In the genomic region with DNA sequence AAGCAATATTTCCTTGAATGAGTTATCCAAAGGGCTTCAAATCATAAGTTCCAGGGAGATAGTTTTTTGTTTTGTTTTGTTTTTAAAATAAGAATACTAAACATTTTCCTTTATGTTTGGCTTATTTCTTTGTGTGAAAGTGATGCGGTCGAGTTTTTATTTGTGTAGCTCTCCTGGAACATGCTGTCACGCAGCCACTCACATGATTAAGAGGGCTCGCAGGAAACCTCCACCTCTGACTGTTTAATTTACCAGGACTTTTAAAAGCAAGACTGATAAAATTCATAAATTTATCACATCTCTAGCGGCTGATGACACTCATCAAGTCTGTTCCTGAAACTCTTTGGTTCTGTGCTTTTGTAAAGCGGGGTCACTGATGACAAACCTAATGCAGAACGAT, we compare ENCODE assay signal across 33 cellular contexts. TPM values are rescaled to one million over a fixed set of nuclear protein-coding genes. Genes with fewer than 3 reads are reported as not detected.
"Had no signal": no experiment of that assay in that cellular context is flagged by ENCODE, and none has a peak within 500 bp of the region (broad histone marks: within the 10 kb centered on the region; RNA-seq: fewer than 3 reads in every experiment).

No MANE protein-coding gene starts in this region.

- H3K4me1 ChIP-seq: foreskin keratinocyte, gastrocnemius medialis had no signal

- H3K27me3 ChIP-seq: brain microvascular endothelial cell, esophagus muscularis mucosa, foreskin keratinocyte, gastrocnemius medialis had no signal

- H3K36me3 ChIP-seq: brain microvascular endothelial cell, esophagus muscularis mucosa, gastrocnemius medialis, WERI-Rb-1 had no signal

- H3K27ac ChIP-seq: brain microvascular endothelial cell, esophagus muscularis mucosa, foreskin keratinocyte, gastrocnemius medialis, WERI-Rb-1 had no signal

- ATAC-seq: activated CD4-positive, CD25-positive, alpha-beta regulatory T cell treated with anti-CD3 and anti-CD28 coated beads, Interleukin-2, amount 50 U/mL, for 24 hours; activated CD8-positive, alpha-beta T cell treated with anti-CD3 and anti-CD28 coated beads for 36 hours; activated T-cell treated with anti-CD3 and anti-CD28 coated beads, Interleukin-2, amount 50 U/mL, for 4 hours; activated T-helper 17 cell treated with anti-CD3 and anti-CD28 coated beads, Interleukin-2, amount 50 U/mL, for 72 hours; effector memory CD8-positive, alpha-beta T cell; foreskin keratinocyte; gastrocnemius medialis had no signal

- H3K4me3 ChIP-seq: esophagus muscularis mucosa, gastrocnemius medialis had no signal

- DNase-seq: activated B cell treated with CpG ODN at 0.5 μM for 24 hours; activated CD4-positive, alpha-beta T cell treated with anti-CD3 and anti-CD28 coated beads for 48 hours; activated CD4-positive, alpha-beta T cell treated with anti-CD3 and anti-CD28 coated beads, Interleukin-2, amount 50 U/mL, for 1 hour; activated CD4-positive, alpha-beta T cell treated with anti-CD3 and anti-CD28 coated beads, Interleukin-2, amount 50 U/mL, for 48 hours; activated CD8-positive, alpha-beta memory T cell treated with anti-CD3 and anti-CD28 coated beads for 24 hours; activated CD8-positive, alpha-beta T cell treated with anti-CD3 and anti-CD28 coated beads for 36 hours; activated effector memory CD4-positive, alpha-beta T cell treated with Interleukin-2 at 50 U/mL for 16 hours; activated gamma-delta T cell treated with Interleukin-2 at 50 U/mL for 16 hours; activated naive CD4-positive, alpha-beta T cell treated with anti-CD3 and anti-CD28 coated beads, Interleukin-2, amount 50 U/mL, for 16 hours; activated naive CD4-positive, alpha-beta T cell treated with Interleukin-2 at 50 U/mL for 16 hours; activated T-cell treated with anti-CD3 and anti-CD28 coated beads, Interleukin-2, amount 50 U/mL, for 4 hours; amniotic stem cell; anterior cingulate cortex; brain microvascular endothelial cell; caudate nucleus; cortex of kidney; dermis blood vessel endothelial cell; effector CD4-positive, alpha-beta T cell; effector memory CD8-positive, alpha-beta T cell; erythroblast; foreskin keratinocyte; gastrocnemius medialis; T-helper 2 cell; WERI-Rb-1 had no signal

- FAIRE-seq: astrocyte, bronchial epithelial cell, colon, TTC549 had no signal

- H3K9me3 ChIP-seq: esophagus muscularis mucosa, gastrocnemius medialis had no signal

RNA-seq across cellular contexts. Expression of a gene that starts 48.9 kb away (rescaled TPM):
- total RNA-seq: activated B cell treated with CpG ODN at 0.5 μM for 24 hours; activated CD8-positive, alpha-beta T cell treated with anti-CD3 and anti-CD28 coated beads for 36 hours; activated T-cell treated with anti-CD3 and anti-CD28 coated beads, Interleukin-2, amount 50 U/mL, for 4 hours; activated T-helper 17 cell treated with anti-CD3 and anti-CD28 coated beads, Interleukin-2, amount 50 U/mL, for 72 hours; astrocyte; chondrocyte; dermis blood vessel endothelial cell; foreskin keratinocyte; T-helper 1 cell treated with Interleukin-12 subunit alpha and Interleukin-12 subunit beta and Interleukin-4 antibody, amounts not matched to agents 30 ng/mL and 1 ng/mL, for 36 hours had no signal
- polyA plus RNA-seq: foreskin keratinocyte had no signal
